In genomic region chr3:10248984-10249748, GRCh38 we compare ENCODE assay signal across 1 cellular context.
TF ChIP-seq lines count a peak whose summit lies in the region.

No MANE protein-coding gene starts in this region.

TF ChIP-seq in K562, 482 proteins besides CTCF, POLR2A, EP300 and RAD21 (continued from another document and continues in another):
- TF ChIP-seq, protein P1, sequence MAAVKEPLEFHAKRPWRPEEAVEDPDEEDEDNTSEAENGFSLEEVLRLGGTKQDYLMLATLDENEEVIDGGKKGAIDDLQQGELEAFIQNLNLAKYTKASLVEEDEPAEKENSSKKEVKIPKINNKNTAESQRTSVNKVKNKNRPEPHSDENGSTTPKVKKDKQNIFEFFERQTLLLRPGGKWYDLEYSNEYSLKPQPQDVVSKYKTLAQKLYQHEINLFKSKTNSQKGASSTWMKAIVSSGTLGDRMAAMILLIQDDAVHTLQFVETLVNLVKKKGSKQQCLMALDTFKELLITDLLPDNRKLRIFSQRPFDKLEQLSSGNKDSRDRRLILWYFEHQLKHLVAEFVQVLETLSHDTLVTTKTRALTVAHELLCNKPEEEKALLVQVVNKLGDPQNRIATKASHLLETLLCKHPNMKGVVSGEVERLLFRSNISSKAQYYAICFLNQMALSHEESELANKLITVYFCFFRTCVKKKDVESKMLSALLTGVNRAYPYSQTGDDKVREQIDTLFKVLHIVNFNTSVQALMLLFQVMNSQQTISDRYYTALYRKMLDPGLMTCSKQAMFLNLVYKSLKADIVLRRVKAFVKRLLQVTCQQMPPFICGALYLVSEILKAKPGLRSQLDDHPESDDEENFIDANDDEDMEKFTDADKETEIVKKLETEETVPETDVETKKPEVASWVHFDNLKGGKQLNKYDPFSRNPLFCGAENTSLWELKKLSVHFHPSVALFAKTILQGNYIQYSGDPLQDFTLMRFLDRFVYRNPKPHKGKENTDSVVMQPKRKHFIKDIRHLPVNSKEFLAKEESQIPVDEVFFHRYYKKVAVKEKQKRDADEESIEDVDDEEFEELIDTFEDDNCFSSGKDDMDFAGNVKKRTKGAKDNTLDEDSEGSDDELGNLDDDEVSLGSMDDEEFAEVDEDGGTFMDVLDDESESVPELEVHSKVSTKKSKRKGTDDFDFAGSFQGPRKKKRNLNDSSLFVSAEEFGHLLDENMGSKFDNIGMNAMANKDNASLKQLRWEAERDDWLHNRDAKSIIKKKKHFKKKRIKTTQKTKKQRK (IDR thresholded peaks at IDR 0.05; ENCODE audit: borderline replicate concordance, low read depth, low read length) = no peak
- TF ChIP-seq HDAC6 (IDR thresholded peaks at IDR 0.05; ENCODE audit: low read depth, low read length) = no peak
- no peak for TF ChIP-seq POLR2H (tag; IDR thresholded peaks at IDR 0.05; ENCODE audit: low read depth)
- no peak for TF ChIP-seq ZNF253 (CRISPR knock-in tag; conservative IDR thresholded peaks at IDR 0.05)
- TF ChIP-seq, protein P2, sequence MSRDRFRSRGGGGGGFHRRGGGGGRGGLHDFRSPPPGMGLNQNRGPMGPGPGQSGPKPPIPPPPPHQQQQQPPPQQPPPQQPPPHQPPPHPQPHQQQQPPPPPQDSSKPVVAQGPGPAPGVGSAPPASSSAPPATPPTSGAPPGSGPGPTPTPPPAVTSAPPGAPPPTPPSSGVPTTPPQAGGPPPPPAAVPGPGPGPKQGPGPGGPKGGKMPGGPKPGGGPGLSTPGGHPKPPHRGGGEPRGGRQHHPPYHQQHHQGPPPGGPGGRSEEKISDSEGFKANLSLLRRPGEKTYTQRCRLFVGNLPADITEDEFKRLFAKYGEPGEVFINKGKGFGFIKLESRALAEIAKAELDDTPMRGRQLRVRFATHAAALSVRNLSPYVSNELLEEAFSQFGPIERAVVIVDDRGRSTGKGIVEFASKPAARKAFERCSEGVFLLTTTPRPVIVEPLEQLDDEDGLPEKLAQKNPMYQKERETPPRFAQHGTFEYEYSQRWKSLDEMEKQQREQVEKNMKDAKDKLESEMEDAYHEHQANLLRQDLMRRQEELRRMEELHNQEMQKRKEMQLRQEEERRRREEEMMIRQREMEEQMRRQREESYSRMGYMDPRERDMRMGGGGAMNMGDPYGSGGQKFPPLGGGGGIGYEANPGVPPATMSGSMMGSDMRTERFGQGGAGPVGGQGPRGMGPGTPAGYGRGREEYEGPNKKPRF (IDR thresholded peaks at IDR 0.05; ENCODE audit: low read depth, low read length) = no peak
- TF ChIP-seq E2F4 (CRISPR knock-in tag; IDR thresholded peaks at IDR 0.05; ENCODE audit: low read depth) = no peak
- TF ChIP-seq MLLT1 (IDR thresholded peaks at IDR 0.05) = no peak
- TF ChIP-seq SP2 (IDR thresholded peaks at IDR 0.05; ENCODE audit: extremely low read depth, low read depth, low read length, poor library complexity, severe bottlenecking) = no peak
- no peak for TF ChIP-seq ZNF780A (CRISPR knock-in tag; IDR thresholded peaks at IDR 0.05)
- TF ChIP-seq PRMT5 (CRISPR knock-in tag; IDR thresholded peaks at IDR 0.05) = no peak
- no peak for TF ChIP-seq RNF219 (CRISPR knock-in tag; IDR thresholded peaks at IDR 0.05)
- TF ChIP-seq TEAD4 (IDR thresholded peaks at IDR 0.05; ENCODE audit: low read length) = 0 out of 2 replicates have a peak, but pooled peaks have one; percentile 17
- TF ChIP-seq TEAD4 (CRISPR knock-in tag; IDR thresholded peaks at IDR 0.05; ENCODE audit: borderline replicate concordance) = no peak
- TF ChIP-seq RBBP5 (IDR thresholded peaks at IDR 0.05; ENCODE audit: borderline replicate concordance, insufficient read depth, low read length, poor library complexity, severe bottlenecking) = peak; percentile 22
- no peak for TF ChIP-seq ZNF696 (CRISPR knock-in tag; conservative IDR thresholded peaks at IDR 0.05)
- TF ChIP-seq TAF1 (IDR thresholded peaks at IDR 0.05; ENCODE audit: control insufficient read depth, extremely low read depth, insufficient read depth, low read length, severe bottlenecking) = no peak
- TF ChIP-seq, protein P3, sequence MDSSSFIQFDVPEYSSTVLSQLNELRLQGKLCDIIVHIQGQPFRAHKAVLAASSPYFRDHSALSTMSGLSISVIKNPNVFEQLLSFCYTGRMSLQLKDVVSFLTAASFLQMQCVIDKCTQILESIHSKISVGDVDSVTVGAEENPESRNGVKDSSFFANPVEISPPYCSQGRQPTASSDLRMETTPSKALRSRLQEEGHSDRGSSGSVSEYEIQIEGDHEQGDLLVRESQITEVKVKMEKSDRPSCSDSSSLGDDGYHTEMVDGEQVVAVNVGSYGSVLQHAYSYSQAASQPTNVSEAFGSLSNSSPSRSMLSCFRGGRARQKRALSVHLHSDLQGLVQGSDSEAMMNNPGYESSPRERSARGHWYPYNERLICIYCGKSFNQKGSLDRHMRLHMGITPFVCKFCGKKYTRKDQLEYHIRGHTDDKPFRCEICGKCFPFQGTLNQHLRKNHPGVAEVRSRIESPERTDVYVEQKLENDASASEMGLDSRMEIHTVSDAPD (CRISPR knock-in tag; IDR thresholded peaks at IDR 0.05) = no peak
- TF ChIP-seq DMBX1 (CRISPR knock-in tag; IDR thresholded peaks at IDR 0.05; ENCODE audit: borderline replicate concordance) = no peak
- 0 out of 2 replicates have a peak, but pooled peaks have one; percentile 23 for TF ChIP-seq RFX7 (CRISPR knock-in tag; IDR thresholded peaks at IDR 0.05)
- TF ChIP-seq STAG1 (CRISPR knock-in tag; IDR thresholded peaks at IDR 0.05; ENCODE audit: borderline replicate concordance) = 0 out of 2 replicates have a peak, but pooled peaks have one; percentile 14
- TF ChIP-seq, protein P4, sequence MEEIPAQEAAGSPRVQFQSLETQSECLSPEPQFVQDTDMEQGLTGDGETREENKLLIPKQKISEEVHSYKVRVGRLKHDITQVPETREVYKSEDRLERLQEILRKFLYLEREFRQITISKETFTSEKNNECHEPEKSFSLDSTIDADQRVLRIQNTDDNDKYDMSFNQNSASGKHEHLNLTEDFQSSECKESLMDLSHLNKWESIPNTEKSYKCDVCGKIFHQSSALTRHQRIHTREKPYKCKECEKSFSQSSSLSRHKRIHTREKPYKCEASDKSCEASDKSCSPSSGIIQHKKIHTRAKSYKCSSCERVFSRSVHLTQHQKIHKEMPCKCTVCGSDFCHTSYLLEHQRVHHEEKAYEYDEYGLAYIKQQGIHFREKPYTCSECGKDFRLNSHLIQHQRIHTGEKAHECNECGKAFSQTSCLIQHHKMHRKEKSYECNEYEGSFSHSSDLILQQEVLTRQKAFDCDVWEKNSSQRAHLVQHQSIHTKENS (CRISPR knock-in tag; IDR thresholded peaks at IDR 0.05) = no peak
- no peak for TF ChIP-seq CREB1 (IDR thresholded peaks at IDR 0.05)
- TF ChIP-seq CREB1 (CRISPR knock-in tag; IDR thresholded peaks at IDR 0.05) = peak; percentile 30; the same call in 1 of the 2 replicates
- no peak for TF ChIP-seq POLR3G (IDR thresholded peaks at IDR 0.05; ENCODE audit: extremely low read depth, insufficient read length, insufficient replicate concordance)
- no peak for TF ChIP-seq NCOA2 (IDR thresholded peaks at IDR 0.05; ENCODE audit: partially characterized antibody in 2 of 2)
- no peak for TF ChIP-seq ZNF41 (CRISPR knock-in tag; conservative IDR thresholded peaks at IDR 0.05)
- TF ChIP-seq YY1 (IDR thresholded peaks at IDR 0.05; ENCODE audit: borderline replicate concordance in 1 of 3, control insufficient read depth in 1 of 3, extremely low read depth in 1 of 3, insufficient read depth in 3 of 3, insufficient read length in 1 of 3, insufficient replicate concordance in 2 of 3, low read depth in 1 of 3, low read length in 2 of 3) = peak in 1 of 3 experiments; percentile 21
- TF ChIP-seq, protein P5, sequence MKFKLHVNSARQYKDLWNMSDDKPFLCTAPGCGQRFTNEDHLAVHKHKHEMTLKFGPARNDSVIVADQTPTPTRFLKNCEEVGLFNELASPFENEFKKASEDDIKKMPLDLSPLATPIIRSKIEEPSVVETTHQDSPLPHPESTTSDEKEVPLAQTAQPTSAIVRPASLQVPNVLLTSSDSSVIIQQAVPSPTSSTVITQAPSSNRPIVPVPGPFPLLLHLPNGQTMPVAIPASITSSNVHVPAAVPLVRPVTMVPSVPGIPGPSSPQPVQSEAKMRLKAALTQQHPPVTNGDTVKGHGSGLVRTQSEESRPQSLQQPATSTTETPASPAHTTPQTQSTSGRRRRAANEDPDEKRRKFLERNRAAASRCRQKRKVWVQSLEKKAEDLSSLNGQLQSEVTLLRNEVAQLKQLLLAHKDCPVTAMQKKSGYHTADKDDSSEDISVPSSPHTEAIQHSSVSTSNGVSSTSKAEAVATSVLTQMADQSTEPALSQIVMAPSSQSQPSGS (CRISPR knock-in tag; IDR thresholded peaks at IDR 0.05) = no peak
- no peak for TF ChIP-seq FOXM1 (IDR thresholded peaks at IDR 0.05; ENCODE audit: low read depth)
- TF ChIP-seq FOXM1 (CRISPR knock-in tag; IDR thresholded peaks at IDR 0.05; ENCODE audit: low read depth) = no peak
- peak in 1 of 2 experiments; percentile 1; a peak in 2 of 4 replicates for TF ChIP-seq HDAC1 (IDR thresholded peaks at IDR 0.05)
- TF ChIP-seq POU5F1 (IDR thresholded peaks at IDR 0.05; ENCODE audit: borderline replicate concordance, low read depth, low read length, partially characterized antibody) = no peak
- TF ChIP-seq ZNF512 (tag; IDR thresholded peaks at IDR 0.05) = no peak
- TF ChIP-seq TBP (optimal IDR thresholded peaks at IDR 0.05; ENCODE audit: low read depth, low read length) = peak; percentile 54
- TF ChIP-seq EP400 (IDR thresholded peaks at IDR 0.05) = peak; percentile 44
- TF ChIP-seq NFYB (IDR thresholded peaks at IDR 0.05; ENCODE audit: extremely low read depth, insufficient read length) = no peak
- peak in 1 of 2 experiments; percentile 51; a peak in 3 of 4 replicates for TF ChIP-seq MNT (conservative IDR thresholded peaks at IDR 0.05)
- peak; percentile 28; the same call in 1 of the 2 replicates for TF ChIP-seq RB1 (IDR thresholded peaks at IDR 0.05; ENCODE audit: low read depth)
- TF ChIP-seq GTF2E2 (tag; IDR thresholded peaks at IDR 0.05) = peak; percentile 15; the same call in 1 of the 2 replicates
- 0 out of 2 replicates have a peak, but pooled peaks have one; percentile 29 for TF ChIP-seq NFIC (IDR thresholded peaks at IDR 0.05)
- no peak for TF ChIP-seq ZNF212 (CRISPR knock-in tag; IDR thresholded peaks at IDR 0.05)
- TF ChIP-seq ZKSCAN8 (CRISPR knock-in tag; IDR thresholded peaks at IDR 0.05) = no peak
- no peak for TF ChIP-seq MAFG (tag; conservative IDR thresholded peaks at IDR 0.05)
